In the genomic region with DNA sequence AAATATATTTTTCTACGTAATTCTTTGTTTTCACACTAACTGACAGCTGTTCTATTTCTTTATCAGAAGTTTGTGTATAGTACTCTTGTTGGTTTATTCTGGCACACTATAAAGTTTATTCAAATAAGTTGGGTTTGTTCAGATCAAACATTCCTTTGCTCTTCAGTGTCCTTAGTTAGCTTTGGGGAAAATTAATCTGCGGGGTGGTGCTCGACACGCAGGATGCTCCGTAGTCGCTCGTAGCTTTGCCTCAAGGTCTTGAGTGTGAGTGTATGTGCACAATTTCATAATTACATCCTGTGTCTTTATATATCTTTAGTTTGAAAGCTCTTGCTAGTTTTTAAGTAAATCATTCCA, we compare ENCODE assay signal across 18 cellular contexts.
DNase-seq lines count a peak whose midpoint lies in the region; TF ChIP-seq lines count a peak whose summit lies in the region.
"Had no signal": no experiment of that assay in that cellular context is flagged by ENCODE, and none has a peak within 500 bp of the region (broad histone marks: within the 10 kb centered on the region; RNA-seq: fewer than 3 reads in every experiment).

No MANE protein-coding gene starts in this region.

- CTCF ChIA-PET in CD8-positive, alpha-beta memory T cell (lab: Charles Lee): interaction anchor here (0.7 to 1.3 kb wide), 3 partner anchors 13 to 547 kb away, joined by 3 to 5 read pairs (median 4); partner anchors contain the start of gene STIM2

- H3K27ac ChIP-seq in CD8-positive, alpha-beta memory T cell (ENCODE audit: low read depth, low read length): no peak overlapping the region
- H3K27ac ChIP-seq in sigmoid colon: peak overlapping the region; percentile 31 to 51 (median 37)
- H3K27ac ChIP-seq: left ventricle myocardium inferior had no signal

- intact Hi-C loops in sigmoid colon (cut with DNase I): loop anchor here (2.0 to 10.0 kb wide), 6 partner anchors 145 to 979 kb away; partner anchors contain the start of genes RBPJ and STIM2

- no peak for TF ChIP-seq POLR2A in sigmoid colon (IDR thresholded peaks at IDR 0.05)

- H3K9me3 Mint-ChIP-seq in CD8-positive, alpha-beta memory T cell: no peaks in the 10 kb centered on the region
- H3K9me3 Mint-ChIP-seq: activated T-helper 2 cell treated with anti-CD3 and anti-CD28 coated beads, Interferon-gamma antibody, Interleukin-2, Interleukin-4, amounts not matched to agents 10 μg/mL and 5 μg/mL and 100 μg/mL, durations not matched to agents 14 hours and 24 hours and 36 hours; IgD-negative memory B cell; nephron progenitor cell had no signal

- H3K36me3 ChIP-seq in CD8-positive, alpha-beta memory T cell (ENCODE audit: insufficient read depth, low read length): peaks cover 8% of the 10 kb centered on the region
- H3K36me3 ChIP-seq in sigmoid colon: no peaks in the 10 kb centered on the region

- DNase-seq in CD8-positive, alpha-beta memory T cell: no peak
- DNase-seq in LHCN-M2 (ENCODE audit: low read depth) (peak; percentile 36), fibroblast of the aortic adventitia (ENCODE audit: low read depth) (peak; percentile 36), sigmoid colon (no peak), COLO668 (lab: John Stamatoyannopoulos, UW; ENCODE audit: unreplicated experiment) (no peak), putamen (ENCODE audit: low spot score) (no peak), GM20000 (ENCODE audit: low spot score) (no peak)
- DNase-seq: activated CD4-positive, alpha-beta T cell treated with anti-CD3 and anti-CD28 coated beads, Interleukin-2, amount 50 U/mL, for 48 hours; BE2C; DMS79; esophagus squamous epithelium; left ventricle myocardium inferior; NCI-H1092 treated with DMSO at 0.1 percent for 48 hours; NCI-H226; nephron progenitor cell; stimulated activated CD4-positive, alpha-beta T cell treated with anti-CD3 and anti-CD28 coated beads, Interleukin-4, amount 100 ng/mL, for 24 hours had no signal

- H3K27me3 ChIP-seq in CD8-positive, alpha-beta memory T cell (ENCODE audit: insufficient read depth, low read length, poor library complexity, severe bottlenecking): no peaks in the 10 kb centered on the region
- no peaks in the 10 kb centered on the region for H3K27me3 ChIP-seq in sigmoid colon
- H3K27me3 ChIP-seq: BE2C, esophagus squamous epithelium had no signal

- H3K4me3 Mint-ChIP-seq in CD8-positive, alpha-beta memory T cell: no peak overlapping the region
- H3K4me3 Mint-ChIP-seq: IgD-negative memory B cell, nephron progenitor cell had no signal

- H3K4me1 ChIP-seq in CD8-positive, alpha-beta memory T cell (ENCODE audit: insufficient read depth, low read length): peaks cover 15% of the 10 kb centered on the region
- peaks cover 0 to 76% (median 33%) of the 10 kb centered on the region in 4 donors for H3K4me1 ChIP-seq in sigmoid colon
- H3K4me1 ChIP-seq: BE2C had no signal

- H3K27me3 Mint-ChIP-seq in CD8-positive, alpha-beta memory T cell: peaks cover 0 to 1% of the 10 kb centered on the region in 2 donors
- H3K27me3 Mint-ChIP-seq: IgD-negative memory B cell had no signal

- POLR2A ChIA-PET in CD8-positive, alpha-beta memory T cell (lab: Charles Lee): interaction anchor here (0.8 kb wide), 1 partner anchor 146 kb away, joined by 5 read pairs; the partner anchor contains the start of gene STIM2

- 58 to 62% methylated on average over 7 of the region's 7 CpGs for WGBS in sigmoid colon, 2 donors

- TF ChIP-seq EP300 in sigmoid colon (IDR thresholded peaks at IDR 0.05): no peak

- H3K27ac Mint-ChIP-seq in CD8-positive, alpha-beta memory T cell: peak overlapping the region in 6 of 8 donors; percentile 1 to 70 (median 44)
- H3K27ac Mint-ChIP-seq: activated T-helper 2 cell treated with anti-CD3 and anti-CD28 coated beads, Interferon-gamma antibody, Interleukin-2, Interleukin-4, amounts not matched to agents 10 μg/mL and 5 μg/mL and 100 μg/mL, durations not matched to agents 14 hours and 24 hours and 36 hours; nephron progenitor cell had no signal

- H3K9me3 ChIP-seq in CD8-positive, alpha-beta memory T cell (ENCODE audit: low read length): no peaks in the 10 kb centered on the region
- H3K9me3 ChIP-seq in sigmoid colon: no peaks in the 10 kb centered on the region
- H3K9me3 ChIP-seq: BE2C, esophagus squamous epithelium, left ventricle myocardium inferior had no signal

- peaks cover 0 to 57% (median 10%) of the 10 kb centered on the region in 3 donors for H3K36me3 Mint-ChIP-seq in CD8-positive, alpha-beta memory T cell

- H3K4me1 Mint-ChIP-seq in CD8-positive, alpha-beta memory T cell: peaks cover 22 to 45% (median 38%) of the 10 kb centered on the region in 3 donors

- no peak overlapping the region for H3K4me3 ChIP-seq in CD8-positive, alpha-beta memory T cell (ENCODE audit: low read length)
- H3K4me3 ChIP-seq in fibroblast of the aortic adventitia (ENCODE audit: low read depth, low read length) (peak overlapping the region; percentile 31), sigmoid colon (peak overlapping the region in 2 of 4 donors; percentile 7 to 8)
- H3K4me3 ChIP-seq: esophagus squamous epithelium, left ventricle myocardium inferior had no signal

- TF ChIP-seq CTCF in fibroblast of the aortic adventitia (IDR thresholded peaks at IDR 0.05; ENCODE audit: insufficient read depth, low read length) (no peak), sigmoid colon (IDR thresholded peaks at IDR 0.05) (no peak), GM20000 (IDR thresholded peaks at IDR 0.05; ENCODE audit: extremely low read depth, missing control alignments) (no peak)

Comparison
In these comparisons a context has a peak if more than half of its experiments do, and no peak if none do; other contexts are left out.
1. DNase-seq: peak in LHCN-M2 (single experiment) and fibroblast of the aortic adventitia (single experiment); none in CD8-positive, alpha-beta memory T cell (0 of 5), sigmoid colon (single experiment), COLO668 (single experiment), putamen (single experiment) and GM20000 (single experiment).